15 cellular contexts compared by ENCODE assay signal in genomic region chr21:34935868-34936267, GRCh38.
DNase-seq lines count a peak whose midpoint lies in the region; ATAC-seq and TF ChIP-seq lines count a peak whose summit lies in the region.
"Had no signal": no experiment of that assay in that cellular context is flagged by ENCODE, and none has a peak within 500 bp of the region (broad histone marks: within the 10 kb centered on the region; RNA-seq: fewer than 3 reads in every experiment).

No MANE protein-coding gene starts in this region.

- H3K27me3 ChIP-seq in PC-3 (ENCODE audit: low read length) (no peaks in the 10 kb centered on the region), body of pancreas (no peaks in the 10 kb centered on the region)
- H3K27me3 ChIP-seq: breast epithelium, ovary had no signal

- H4K20me1 ChIP-seq in PC-3 (ENCODE audit: low read length): no peaks in the 10 kb centered on the region

- H3K9ac ChIP-seq in PC-3 (ENCODE audit: low read length): no peak overlapping the region

- H3K9me2 ChIP-seq in PC-3 (replicated peaks; ENCODE audit: low read length): no peaks in the 10 kb centered on the region

- H3K79me2 ChIP-seq in PC-3 (ENCODE audit: low read length): peaks cover 16% of the 10 kb centered on the region; the same call in 1 of the 2 replicates

- H3K4me1 ChIP-seq in PC-3 (ENCODE audit: insufficient read depth, low read length): peaks cover 43% of the 10 kb centered on the region
- no peaks in the 10 kb centered on the region for H3K4me1 ChIP-seq in body of pancreas
- H3K4me1 ChIP-seq: breast epithelium had no signal

- no peaks in the 10 kb centered on the region for H3K9me3 ChIP-seq in PC-3 (ENCODE audit: low read length)
- H3K9me3 ChIP-seq in body of pancreas: no peaks in the 10 kb centered on the region
- H3K9me3 ChIP-seq: breast epithelium, ovary, suprapubic skin had no signal

- H3K27ac Mint-ChIP-seq in activated CD4-positive, alpha-beta T cell treated with anti-CD3 and anti-CD28 coated beads, Interleukin-2, amount 10 ng/mL, durations not matched to agents 7 days and 5 days: peak overlapping the region; percentile 96
- H3K27ac Mint-ChIP-seq in activated naive CD8-positive, alpha-beta T cell treated with anti-CD3 and anti-CD28 coated beads, Interleukin-2, amount 50 U/mL, for 24 hours: peak overlapping the region; percentile 91
- H3K27ac Mint-ChIP-seq in stimulated activated naive B cell treated with anti-CD40 and anti-IgM and Interleukin-4, amounts not matched to agents 10 μg/mL and 1 μg/mL and 100 μg/mL, for 72 hours: peak overlapping the region; percentile 90

- peaks cover 3% of the 10 kb centered on the region for H3K9me3 Mint-ChIP-seq in activated CD4-positive, alpha-beta T cell treated with anti-CD3 and anti-CD28 coated beads, Interleukin-2, amount 10 ng/mL, durations not matched to agents 7 days and 5 days
- H3K9me3 Mint-ChIP-seq in activated naive CD8-positive, alpha-beta T cell treated with anti-CD3 and anti-CD28 coated beads, Interleukin-2, amount 50 U/mL, for 24 hours: no peaks in the 10 kb centered on the region
- peaks cover 1 to 4% of the 10 kb centered on the region in 2 donors for H3K9me3 Mint-ChIP-seq in stimulated activated naive B cell treated with anti-CD40 and anti-IgM and Interleukin-4, amounts not matched to agents 10 μg/mL and 1 μg/mL and 100 μg/mL, for 72 hours
- H3K9me3 Mint-ChIP-seq: mesothelial cell of epicardium had no signal

- no peak overlapping the region for H2AFZ ChIP-seq in PC-3 (ENCODE audit: low read length)

- peak overlapping the region; percentile 53 for H3K4me3 Mint-ChIP-seq in activated CD4-positive, alpha-beta T cell treated with anti-CD3 and anti-CD28 coated beads, Interleukin-2, amount 10 ng/mL, durations not matched to agents 7 days and 5 days
- peak overlapping the region; percentile 72 for H3K4me3 Mint-ChIP-seq in activated naive CD8-positive, alpha-beta T cell treated with anti-CD3 and anti-CD28 coated beads, Interleukin-2, amount 50 U/mL, for 24 hours
- H3K4me3 Mint-ChIP-seq in stimulated activated naive B cell treated with anti-CD40 and anti-IgM and Interleukin-4, amounts not matched to agents 10 μg/mL and 1 μg/mL and 100 μg/mL, for 72 hours: peak overlapping the region; percentile 52 to 55
- H3K4me3 Mint-ChIP-seq: mesothelial cell of epicardium had no signal

- no peaks in the 10 kb centered on the region for H3F3A ChIP-seq in PC-3 (ENCODE audit: low read length, unreplicated experiment)

- TF ChIP-seq CTCF in PC-3 (conservative IDR thresholded peaks at IDR 0.05; ENCODE audit: low read depth, low read length) (no peak), body of pancreas (IDR thresholded peaks at IDR 0.05) (no peak)

- WGBS in body of pancreas, 2 donors: 46% methylated on average over 5 of the region's 5 CpGs

- H3K27me3 Mint-ChIP-seq in activated CD4-positive, alpha-beta T cell treated with anti-CD3 and anti-CD28 coated beads, Interleukin-2, amount 10 ng/mL, durations not matched to agents 7 days and 5 days: no peaks in the 10 kb centered on the region
- H3K27me3 Mint-ChIP-seq in activated naive CD8-positive, alpha-beta T cell treated with anti-CD3 and anti-CD28 coated beads, Interleukin-2, amount 50 U/mL, for 24 hours: no peaks in the 10 kb centered on the region
- H3K27me3 Mint-ChIP-seq in stimulated activated naive B cell treated with anti-CD40 and anti-IgM and Interleukin-4, amounts not matched to agents 10 μg/mL and 1 μg/mL and 100 μg/mL, for 72 hours: no peaks in the 10 kb centered on the region

- H3K36me3 ChIP-seq in PC-3 (ENCODE audit: low read depth, low read length) (no peaks in the 10 kb centered on the region), body of pancreas (replicated peaks in 1 of 2; ENCODE audit: insufficient read depth in 1 of 2, low read depth in 2 of 2) (no peaks in the 10 kb centered on the region)
- H3K36me3 ChIP-seq: breast epithelium, ovary, suprapubic skin had no signal

- H3K4me1 Mint-ChIP-seq in activated CD4-positive, alpha-beta T cell treated with anti-CD3 and anti-CD28 coated beads, Interleukin-2, amount 10 ng/mL, durations not matched to agents 7 days and 5 days: peaks cover 87% of the 10 kb centered on the region
- peaks cover 94% of the 10 kb centered on the region for H3K4me1 Mint-ChIP-seq in activated naive CD8-positive, alpha-beta T cell treated with anti-CD3 and anti-CD28 coated beads, Interleukin-2, amount 50 U/mL, for 24 hours
- peaks cover 53 to 88% of the 10 kb centered on the region in 2 donors for H3K4me1 Mint-ChIP-seq in stimulated activated naive B cell treated with anti-CD40 and anti-IgM and Interleukin-4, amounts not matched to agents 10 μg/mL and 1 μg/mL and 100 μg/mL, for 72 hours

- ATAC-seq in PC-3: peak; percentile 76
- peak; percentile 35 for ATAC-seq in activated naive CD8-positive, alpha-beta T cell treated with anti-CD3 and anti-CD28 coated beads, Interleukin-2, amount 50 U/mL, for 24 hours
- ATAC-seq in stimulated activated naive B cell treated with anti-CD40 and anti-IgM and Interleukin-4, amounts not matched to agents 10 μg/mL and 1 μg/mL and 100 μg/mL, for 72 hours (replicated peaks): no peak
- no peak for ATAC-seq in HG02970 (IDR thresholded peaks at IDR 0.05; ENCODE audit: low FRiP score, unreplicated experiment)
- ATAC-seq in body of pancreas: no peak

- POLR2A ChIA-PET in activated CD4-positive, alpha-beta T cell treated with anti-CD3 and anti-CD28 coated beads, Interleukin-2, amount 10 ng/mL, durations not matched to agents 7 days and 5 days (lab: Charles Lee): interaction anchor here (0.7 to 0.8 kb wide), 2 partner anchors 111 to 986 kb away, joined by 3 to 5 read pairs; no protein-coding TSS in a partner anchor
- POLR2A ChIA-PET in PC-3 (lab: Charles Lee; ENCODE audit: unreplicated experiment): interaction anchor here (0.7 kb wide), 1 partner anchor 15 kb away, joined by 5 read pairs; no protein-coding TSS in a partner anchor

- no peak for DNase-seq in activated CD4-positive, alpha-beta T cell treated with anti-CD3 and anti-CD28 coated beads, Interleukin-2, amount 10 ng/mL, durations not matched to agents 7 days and 5 days
- DNase-seq in activated CD4-positive, alpha-beta T cell treated with anti-CD3 and anti-CD28 coated beads, Interleukin-2, amount 50 U/mL, for 4 hours: no peak
- peak; percentile 68 for DNase-seq in PC-3
- no peak for DNase-seq in activated naive CD8-positive, alpha-beta T cell treated with anti-CD3 and anti-CD28 coated beads, Interleukin-2, amount 50 U/mL, for 24 hours
- no peak for DNase-seq in stimulated activated naive B cell treated with anti-CD40 and anti-IgM and Interleukin-4, amounts not matched to agents 10 μg/mL and 1 μg/mL and 100 μg/mL, for 72 hours
- no peak for DNase-seq in cerebellar nuclear complex (lab: John Stamatoyannopoulos, UW)
- no peak for DNase-seq in body of pancreas
- DNase-seq: effector CD4-positive, alpha-beta T cell; NCI-H2171; ovary; small intestine had no signal

- CTCF ChIA-PET in activated CD4-positive, alpha-beta T cell treated with anti-CD3 and anti-CD28 coated beads, Interleukin-2, amount 10 ng/mL, durations not matched to agents 7 days and 5 days (lab: Charles Lee): interaction anchor here (1.1 to 2.8 kb wide), 5 partner anchors 10 to 46 kb away, joined by 3 to 16 read pairs (median 3); no protein-coding TSS in a partner anchor
- CTCF ChIA-PET in PC-3 (lab: Charles Lee): interaction anchor here (0.7 kb wide), 1 partner anchor 295 kb away, joined by 7 read pairs; no protein-coding TSS in a partner anchor

- intact Hi-C loops in PC-3 (cut with micrococcal nuclease): loop anchor here (1.0 to 5.0 kb wide), 3 partner anchors 29 to 111 kb away; no protein-coding TSS in a partner anchor
- intact Hi-C loops in body of pancreas (cut with DNase I): no loop called here

- H3K27ac ChIP-seq in PC-3 (ENCODE audit: low read length) (peak overlapping the region; percentile 15; the same call in 1 of the 2 replicates), body of pancreas (no peak overlapping the region)
- H3K27ac ChIP-seq: breast epithelium, ovary, suprapubic skin had no signal

- TF ChIP-seq POLR2A in body of pancreas (IDR thresholded peaks at IDR 0.05): no peak

- peaks cover 32% of the 10 kb centered on the region for H3K36me3 Mint-ChIP-seq in activated CD4-positive, alpha-beta T cell treated with anti-CD3 and anti-CD28 coated beads, Interleukin-2, amount 10 ng/mL, durations not matched to agents 7 days and 5 days (ENCODE audit: low read depth)
- no peaks in the 10 kb centered on the region for H3K36me3 Mint-ChIP-seq in activated naive CD8-positive, alpha-beta T cell treated with anti-CD3 and anti-CD28 coated beads, Interleukin-2, amount 50 U/mL, for 24 hours (ENCODE audit: low read depth)
- H3K36me3 Mint-ChIP-seq in stimulated activated naive B cell treated with anti-CD40 and anti-IgM and Interleukin-4, amounts not matched to agents 10 μg/mL and 1 μg/mL and 100 μg/mL, for 72 hours: peaks cover 14 to 25% of the 10 kb centered on the region in 2 donors
- H3K36me3 Mint-ChIP-seq: mesothelial cell of epicardium had no signal

- BruUV-seq in PC-3 (replicated peaks; lab: Mats Ljungman, UMichigan): no TSS peak

- no peak overlapping the region for H3K4me3 ChIP-seq in PC-3 (ENCODE audit: low read length)
- H3K4me3 ChIP-seq in body of pancreas: no peak overlapping the region
- H3K4me3 ChIP-seq: breast epithelium, ovary, suprapubic skin had no signal

- peak overlapping the region; percentile 35 for H3K4me2 ChIP-seq in PC-3 (ENCODE audit: low read length)

Comparison
In these comparisons a context has a peak if more than half of its experiments do, and no peak if none do; other contexts are left out.
1. ATAC-seq: peak in PC-3 (single experiment) and activated naive CD8-positive, alpha-beta T cell treated with anti-CD3 and anti-CD28 coated beads, Interleukin-2, amount 50 U/mL, for 24 hours (single experiment); none in stimulated activated naive B cell treated with anti-CD40 and anti-IgM and Interleukin-4, amounts not matched to agents 10 μg/mL and 1 μg/mL and 100 μg/mL, for 72 hours (0 of 2), HG02970 (single experiment) and body of pancreas (single experiment).
2. Peak in every context shown above with its lines, with median percentiles within 50 percentile points of each other: H3K27ac Mint-ChIP-seq and H3K4me3 Mint-ChIP-seq.